Comparison of ENCODE assay signal across 1 cellular context in genomic region chr6:75633045-75633444, GRCh38.
TF ChIP-seq lines count a peak whose summit lies in the region.

No MANE protein-coding gene starts in this region.

TF ChIP-seq in SK-N-SH, 30 proteins besides CTCF, POLR2A, EP300 and RAD21 (continued from another document):
- TF ChIP-seq USF1 (IDR thresholded peaks at IDR 0.05; ENCODE audit: borderline replicate concordance, low read depth) (no peak), RFX5 (IDR thresholded peaks at IDR 0.05; ENCODE audit: low read length) (no peak), REST (IDR thresholded peaks at IDR 0.05; ENCODE audit: low read depth, low read length) (no peak), TEAD4 (IDR thresholded peaks at IDR 0.05; ENCODE audit: borderline replicate concordance, insufficient read depth) (no peak), NRF1 (IDR thresholded peaks at IDR 0.05; ENCODE audit: low read depth, low read length) (no peak)
